Comparison of ENCODE assay signal across 25 cellular contexts in the genomic region with DNA sequence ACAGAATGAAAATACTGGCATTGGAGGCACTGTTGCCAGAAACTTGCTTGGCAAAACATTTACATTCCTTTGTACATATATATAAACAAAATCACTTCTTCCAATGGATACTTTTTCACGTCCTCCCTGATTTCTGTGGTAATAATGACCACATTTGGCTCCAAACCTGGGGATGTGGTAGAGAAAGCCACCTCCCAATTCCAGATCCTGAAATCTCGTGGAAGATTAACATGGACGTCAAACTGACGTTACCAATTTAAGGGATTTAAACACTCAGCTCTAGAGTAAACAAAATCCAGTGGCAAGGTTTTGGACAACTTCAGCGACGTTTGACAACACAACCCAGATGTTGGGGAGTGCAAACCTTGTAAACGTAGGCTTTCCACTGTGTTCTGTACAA.
"Had no signal": no experiment of that assay in that cellular context is flagged by ENCODE, and none has a peak within 500 bp of the region (broad histone marks: within the 10 kb centered on the region; RNA-seq: fewer than 3 reads in every experiment).

No MANE protein-coding gene starts in this region.

- H2AFZ ChIP-seq: neural progenitor cell had no signal

- H3K4me2 ChIP-seq: neural progenitor cell had no signal

- H3K36me3 ChIP-seq: neural progenitor cell, ovary, right atrium auricular region, suprapubic skin, thyroid gland, uterus had no signal

- DNase-seq: cortex of kidney; effector memory CD4-positive, alpha-beta T cell; foreskin keratinocyte; head of caudate nucleus; hippocampal formation; left colon; left ventricle myocardium superior; mesenchymal stem cell; midbrain; nucleus accumbens; ovary; small intestine; stimulated activated CD4-positive, alpha-beta T cell treated with anti-CD3 and anti-CD28 coated beads, Interleukin-2, amount 100 ng/mL, for 48 hours; stimulated activated CD8-positive, alpha-beta memory T cell treated with anti-CD3 and anti-CD28 coated beads, Interleukin-4, amount 100 ng/mL, for 48 hours; stimulated activated naive CD8-positive, alpha-beta T cell treated with anti-CD3 and anti-CD28 coated beads, Interleukin-15, Interleukin-2, amounts not matched to agents 100 U/mL and 50 U/mL, for 24 hours; thyroid gland; uterus had no signal

- H3K9me3 ChIP-seq: ovary, right atrium auricular region, suprapubic skin, thyroid gland, uterus had no signal

- H3K4me3 Mint-ChIP-seq: natural killer cell treated with Interleukin-12 subunit alpha and Interleukin-12 subunit beta and Interleukin-15 and Interleukin-18, amount 100 ng/mL, for 72 hours; neural progenitor cell; stimulated activated effector memory CD8-positive, alpha-beta T cell treated with anti-CD3 and anti-CD28 coated beads, Interleukin-12 subunit alpha, Interleukin-12 subunit beta, amount 100 ng/mL, for 72 hours; type B pancreatic cell had no signal

- H3K4me1 Mint-ChIP-seq: neural progenitor cell; stimulated activated effector memory CD8-positive, alpha-beta T cell treated with anti-CD3 and anti-CD28 coated beads, Interleukin-12 subunit alpha, Interleukin-12 subunit beta, amount 100 ng/mL, for 72 hours had no signal

- H3K27ac ChIP-seq: foreskin keratinocyte, neural progenitor cell, ovary, right atrium auricular region, suprapubic skin, thyroid gland, uterus had no signal

- H3K36me3 Mint-ChIP-seq: natural killer cell treated with Interleukin-12 subunit alpha and Interleukin-12 subunit beta and Interleukin-15 and Interleukin-18, amount 100 ng/mL, for 72 hours; neural progenitor cell; stimulated activated effector memory CD8-positive, alpha-beta T cell treated with anti-CD3 and anti-CD28 coated beads, Interleukin-12 subunit alpha, Interleukin-12 subunit beta, amount 100 ng/mL, for 72 hours; type B pancreatic cell had no signal

- ATAC-seq: esophagus mucosa; foreskin keratinocyte; left colon; left ventricle myocardium superior; natural killer cell treated with Interleukin-12 subunit alpha and Interleukin-12 subunit beta and Interleukin-15 and Interleukin-18, amount 100 ng/mL, for 72 hours; stimulated activated effector memory CD8-positive, alpha-beta T cell treated with anti-CD3 and anti-CD28 coated beads, Interleukin-12 subunit alpha, Interleukin-12 subunit beta, amount 100 ng/mL, for 72 hours; stimulated activated naive CD8-positive, alpha-beta T cell treated with anti-CD3 and anti-CD28 coated beads, Interleukin-15, Interleukin-2, amounts not matched to agents 100 U/mL and 50 U/mL, for 24 hours had no signal

- H3K4me3 ChIP-seq: lung, neural progenitor cell, ovary, right atrium auricular region, suprapubic skin, thyroid gland, uterus had no signal

- H3K4me1 ChIP-seq: foreskin keratinocyte, right atrium auricular region, suprapubic skin, uterus had no signal

- H3K9ac ChIP-seq: neural progenitor cell had no signal

- H3K27ac Mint-ChIP-seq: natural killer cell treated with Interleukin-12 subunit alpha and Interleukin-12 subunit beta and Interleukin-15 and Interleukin-18, amount 100 ng/mL, for 72 hours; neural progenitor cell; stimulated activated effector memory CD8-positive, alpha-beta T cell treated with anti-CD3 and anti-CD28 coated beads, Interleukin-12 subunit alpha, Interleukin-12 subunit beta, amount 100 ng/mL, for 72 hours; type B pancreatic cell had no signal

- H3K27me3 ChIP-seq: foreskin keratinocyte, neural progenitor cell, ovary, right atrium auricular region, thyroid gland, uterus had no signal

- H3K9me3 Mint-ChIP-seq: natural killer cell treated with Interleukin-12 subunit alpha and Interleukin-12 subunit beta and Interleukin-15 and Interleukin-18, amount 100 ng/mL, for 72 hours; neural progenitor cell; stimulated activated effector memory CD8-positive, alpha-beta T cell treated with anti-CD3 and anti-CD28 coated beads, Interleukin-12 subunit alpha, Interleukin-12 subunit beta, amount 100 ng/mL, for 72 hours; type B pancreatic cell had no signal
